Comparison of ENCODE assay signal across 8 cellular contexts in genomic region chr3:129604223-129604941, GRCh38. TPM values are rescaled to one million over a fixed set of nuclear protein-coding genes. Genes with fewer than 3 reads are reported as not detected.
A peak's percentile ranks its signal among the peaks of the same experiment; 100 is the strongest.
DNase-seq lines count a peak whose midpoint lies in the region; ATAC-seq and TF ChIP-seq lines count a peak whose summit lies in the region.

No MANE protein-coding gene starts in this region.

- no peak for DNase-seq in cardiac muscle cell (ENCODE audit: low read depth in 1 of 2, low spot score in 1 of 2)
- DNase-seq in Right ventricle myocardium inferior (ENCODE audit: missing footprints), result no peak
- DNase-seq in colonic mucosa, result no peak
- DNase-seq in upper lobe of right lung, result no peak
- DNase-seq in NCI-H2227 (lab: John Stamatoyannopoulos, UW; ENCODE audit: unreplicated experiment), result no peak
- DNase-seq in activated T-cell treated with anti-CD3 and anti-CD28 coated beads for 4 hours, result no peak

- H3K4me3 ChIP-seq in cardiac muscle cell (peak overlapping the region; percentile 34), colonic mucosa (peak overlapping the region; percentile 39), mucosa of stomach (ENCODE audit: low read length) (no peak overlapping the region), upper lobe of right lung (peak overlapping the region; percentile 89)

- no peaks in the 10 kb centered on the region for H3K9me3 ChIP-seq in cardiac muscle cell (ENCODE audit: low read depth)
- no peaks in the 10 kb centered on the region for H3K9me3 ChIP-seq in colonic mucosa
- no peaks in the 10 kb centered on the region for H3K9me3 ChIP-seq in mucosa of stomach (ENCODE audit: control insufficient read depth, low read length)
- no peaks in the 10 kb centered on the region for H3K9me3 ChIP-seq in upper lobe of right lung

- H3K4me1 ChIP-seq in cardiac muscle cell (ENCODE audit: low read depth) (peaks cover 10% of the 10 kb centered on the region), colonic mucosa (no peaks in the 10 kb centered on the region), mucosa of stomach (ENCODE audit: control insufficient read depth, insufficient read depth, low read length) (peaks cover 14% of the 10 kb centered on the region), upper lobe of right lung (peaks cover 73% of the 10 kb centered on the region)

- no peaks in the 10 kb centered on the region for H3K36me3 ChIP-seq in cardiac muscle cell
- no peaks in the 10 kb centered on the region for H3K36me3 ChIP-seq in colonic mucosa
- H3K36me3 ChIP-seq in mucosa of stomach (ENCODE audit: control insufficient read depth, insufficient read depth, low read length), result no peaks in the 10 kb centered on the region
- H3K36me3 ChIP-seq in upper lobe of right lung, result no peaks in the 10 kb centered on the region

- peak overlapping the region; percentile 61 to 69 for H3K9ac ChIP-seq in colonic mucosa (ENCODE audit: low read depth in 2 of 2, low read length in 2 of 2)
- peak overlapping the region; percentile 34 for H3K9ac ChIP-seq in mucosa of stomach (ENCODE audit: low read length)

- H3K27ac ChIP-seq in cardiac muscle cell (no peak overlapping the region), colonic mucosa (peak overlapping the region; percentile 52), upper lobe of right lung (peak overlapping the region; percentile 90)

- intact Hi-C loops in Right ventricle myocardium inferior (cut with DNase I), result loop anchor here (2.0 kb wide), 1 partner anchor 44 kb away; no protein-coding TSS in a partner anchor
- intact Hi-C loops in colonic mucosa (cut with DNase I), result no loop called here
- intact Hi-C loops in upper lobe of right lung (cut with DNase I), result no loop called here

- no peak for ATAC-seq in Right ventricle myocardium inferior
- no peak for ATAC-seq in upper lobe of right lung
- ATAC-seq in HG02571 (IDR thresholded peaks at IDR 0.05; ENCODE audit: unreplicated experiment), result no peak

- H3K27me3 ChIP-seq in cardiac muscle cell (peaks cover 24% of the 10 kb centered on the region), colonic mucosa (peaks cover 20% of the 10 kb centered on the region), mucosa of stomach (ENCODE audit: control insufficient read depth, insufficient read depth, low read length) (peaks cover 29% of the 10 kb centered on the region), upper lobe of right lung (no peaks in the 10 kb centered on the region)

- TF ChIP-seq CTCF in cardiac muscle cell (IDR thresholded peaks at IDR 0.05; ENCODE audit: low read depth, low read length) (no peak), colonic mucosa (IDR thresholded peaks at IDR 0.05) (no peak), upper lobe of right lung (IDR thresholded peaks at IDR 0.05) (no peak)

RNA-seq across cellular contexts. Expression of gene PLXND1, which starts 2.1 kb away (rescaled TPM):
- total RNA-seq in cardiac muscle cell (24.6 and 56.5 TPM in 2 replicates), Right ventricle myocardium inferior (66.3 TPM), colonic mucosa (10 to 100 TPM; 25.6 to 26.7 TPM), upper lobe of right lung (284 TPM)
- polyA plus RNA-seq in cardiac muscle cell, result 15.0 and 30.3 TPM in 2 replicates
